25 cellular contexts compared by ENCODE assay signal in genomic region chr12:123550700-123551099, GRCh38.
"Had no signal": no experiment of that assay in that cellular context is flagged by ENCODE, and none has a peak within 500 bp of the region (broad histone marks: within the 10 kb centered on the region; RNA-seq: fewer than 3 reads in every experiment).

No MANE protein-coding gene starts in this region.

- ATAC-seq: effector memory CD8-positive, alpha-beta T cell; esophagus mucosa; foreskin keratinocyte; gastrocnemius medialis; gastroesophageal sphincter; heart left ventricle; heart right ventricle had no signal

- DNase-seq: colonic mucosa; cortex of kidney; dermis blood vessel endothelial cell; dorsolateral prefrontal cortex; effector CD4-positive, alpha-beta T cell; effector CD8-positive, alpha-beta T cell; effector memory CD4-positive, alpha-beta T cell; effector memory CD8-positive, alpha-beta T cell; endodermal cell; erythroblast; esophagus squamous epithelium; foreskin fibroblast; foreskin keratinocyte; foreskin melanocyte; gastrocnemius medialis; glutamatergic neuron; head of caudate nucleus; heart left ventricle; heart right ventricle had no signal

- H3K9me3 ChIP-seq: colonic mucosa, esophagus muscularis mucosa, gastrocnemius medialis, gastroesophageal sphincter, heart left ventricle had no signal

- H3K27me3 ChIP-seq: colonic mucosa, dorsolateral prefrontal cortex, esophagus muscularis mucosa, esophagus squamous epithelium, foreskin keratinocyte, gastrocnemius medialis, gastroesophageal sphincter, heart left ventricle, heart right ventricle had no signal

- H3K9me3 Mint-ChIP-seq: dendritic cell treated with granulocyte-macrophage colony-stimulating factor and Interleukin-4, amounts not matched to agents 40 ng/mL and 50 ng/mL, for 4 days; effector memory CD8-positive, alpha-beta T cell; endodermal cell had no signal

- H3K4me1 Mint-ChIP-seq: endodermal cell had no signal

- H3K4me3 Mint-ChIP-seq: dendritic cell treated with granulocyte-macrophage colony-stimulating factor and Interleukin-4, amounts not matched to agents 40 ng/mL and 50 ng/mL, for 4 days; effector memory CD8-positive, alpha-beta T cell; endodermal cell had no signal

- H3K4me1 ChIP-seq: colonic mucosa, esophagus muscularis mucosa, esophagus squamous epithelium, gastrocnemius medialis, gastroesophageal sphincter, heart left ventricle, heart right ventricle had no signal

- H3K36me3 ChIP-seq: colonic mucosa, esophagus muscularis mucosa, esophagus squamous epithelium, gastrocnemius medialis, gastroesophageal sphincter, heart left ventricle, heart right ventricle had no signal

- H3K27ac ChIP-seq: colonic mucosa, coronary artery, dorsolateral prefrontal cortex, epithelial cell of prostate, esophagus muscularis mucosa, esophagus squamous epithelium, foreskin keratinocyte, gastrocnemius medialis, gastroesophageal sphincter, heart left ventricle, heart right ventricle had no signal

- H3K4me3 ChIP-seq: colonic mucosa, coronary artery, dorsolateral prefrontal cortex, esophagus muscularis mucosa, esophagus squamous epithelium, gastrocnemius medialis, gastroesophageal sphincter, heart left ventricle, heart right ventricle had no signal

- H3K27ac Mint-ChIP-seq: dendritic cell treated with granulocyte-macrophage colony-stimulating factor and Interleukin-4, amounts not matched to agents 40 ng/mL and 50 ng/mL, for 4 days; effector memory CD8-positive, alpha-beta T cell; endodermal cell had no signal
